Comparison of ENCODE assay signal across 9 cellular contexts in the genomic region with DNA sequence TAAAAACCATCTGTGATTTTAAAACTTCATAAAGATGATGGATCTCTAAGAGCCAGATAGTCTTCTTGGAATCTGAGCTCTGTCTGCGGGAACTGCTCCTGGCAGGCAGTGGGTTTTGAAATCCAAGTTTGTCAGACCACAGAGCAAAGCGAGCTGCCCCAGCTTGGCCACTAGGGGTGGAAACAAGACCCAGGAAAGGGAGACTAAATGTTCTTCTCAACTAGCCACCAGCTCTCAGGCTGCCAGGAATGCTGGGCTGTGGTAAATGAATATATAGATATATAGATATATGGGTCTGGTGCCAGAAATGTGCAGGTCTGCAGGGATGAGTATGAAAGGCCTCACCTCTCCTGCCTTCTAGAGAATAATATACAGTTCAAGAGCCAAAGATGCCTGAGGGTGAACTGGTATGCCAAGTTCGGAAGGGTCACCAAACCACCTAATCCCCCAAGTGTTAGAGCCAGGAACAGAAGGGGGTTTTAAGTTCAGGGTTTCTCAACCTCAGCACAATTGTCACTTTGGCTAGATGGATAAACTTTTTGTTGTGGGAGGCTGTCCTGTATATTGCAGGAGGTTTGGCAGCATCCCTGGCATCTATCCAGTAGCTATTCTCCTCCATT.
DNase-seq lines count a peak whose midpoint lies in the region; ATAC-seq, FAIRE-seq and TF ChIP-seq lines count a peak whose summit lies in the region.
"Had no signal": no experiment of that assay in that cellular context is flagged by ENCODE, and none has a peak within 500 bp of the region (broad histone marks: within the 10 kb centered on the region; RNA-seq: fewer than 3 reads in every experiment).

No MANE protein-coding gene starts in this region.

- FAIRE-seq in HTR-8/SVneo (lab: Jason Lieb, UNC) (no peak), K562 (lab: Jason Lieb, UNC) (no peak), HepG2 (lab: Jason Lieb, UNC) (peak; percentile 12)

- TF ChIP-seq EP300 in K562 (IDR thresholded peaks at IDR 0.05; ENCODE audit: low read length) (no peak), HepG2 (IDR thresholded peaks at IDR 0.05; ENCODE audit: low read depth in 2 of 2, low read length in 2 of 2) (no peak), HepG2 (CRISPR knock-in tag; IDR thresholded peaks at IDR 0.05; ENCODE audit: borderline replicate concordance) (no peak)

- no peaks in the 10 kb centered on the region for H3K4me1 Mint-ChIP-seq in activated T-helper 17 cell treated with anti-CD3 and anti-CD28 coated beads, Interleukin-2, amount 50 U/mL, for 72 hours

- intact Hi-C loops in K562 (cut with micrococcal nuclease) (no loop called here), HepG2 (cut with micrococcal nuclease; ENCODE audit: unreplicated experiment) (no loop called here)

- TF ChIP-seq CTCF in AG09309 (IDR thresholded peaks at IDR 0.05; ENCODE audit: control insufficient read depth, insufficient read depth, low read depth, low read length, missing control alignments) (peak; percentile 82), K562 (IDR thresholded peaks at IDR 0.05 in 2 of 3, conservative IDR thresholded peaks at IDR 0.05 in 1 of 3; ENCODE audit: insufficient read depth in 2 of 3, low read depth in 1 of 3, low read length in 3 of 3) (peak; percentile 24 to 48 (median 43); a peak in 5 of 6 replicates), HepG2 (CRISPR knock-in tag; IDR thresholded peaks at IDR 0.05) (peak; percentile 29; the same call in 1 of the 2 replicates)

- H3K27me3 ChIP-seq in K562 (ENCODE audit: control insufficient read depth in 2 of 2, insufficient read depth in 2 of 2, low read length in 2 of 2) (peaks cover 2 to 5% of the 10 kb centered on the region in 2 experiments; a peak in 3 of 5 replicates), HepG2 (ENCODE audit: control insufficient read depth in 1 of 2, insufficient read depth in 2 of 2, low read length in 2 of 2) (no peaks in the 10 kb centered on the region)

- no peak overlapping the region for H3K27ac ChIP-seq in K562 (ENCODE audit: extremely low read depth, low read depth, low read length)
- no peak overlapping the region for H3K27ac ChIP-seq in HepG2 (ENCODE audit: extremely low read length, insufficient read depth, low read length)

- POLR2A ChIA-PET in K562 (lab: Yijun Ruan, JAX) = interaction anchor here (0.6 kb wide), 1 partner anchor 420 kb away, joined by 3 read pairs; no protein-coding TSS in a partner anchor
- POLR2A ChIA-PET in HepG2 (lab: Yijun Ruan, JAX) = no interaction called here

- ATAC-seq in K562 (peak; percentile 72), HepG2 (peak; percentile 79)
- no peak for ATAC-seq in activated T-helper 17 cell treated with anti-CD3 and anti-CD28 coated beads, Interleukin-2, amount 50 U/mL, for 72 hours (replicated peaks)
- ATAC-seq: activated CD4-positive, CD25-positive, alpha-beta regulatory T cell treated with anti-CD3 and anti-CD28 coated beads, Interleukin-2, amount 50 U/mL, for 24 hours had no signal

- H3K9me3 Mint-ChIP-seq in activated T-helper 17 cell treated with anti-CD3 and anti-CD28 coated beads, Interleukin-2, amount 50 U/mL, for 72 hours = no peaks in the 10 kb centered on the region

- CTCF ChIA-PET in K562 (lab: Yijun Ruan, JAX; ENCODE audit: low intra/inter-chr PET ratio) = interaction anchor here (1.0 kb wide), 1 partner anchor 213 kb away, joined by 3 read pairs; no protein-coding TSS in a partner anchor
- CTCF ChIA-PET in HepG2 (lab: Yijun Ruan, JAX; ENCODE audit: low intra/inter-chr PET ratio, low total read pairs) = no interaction called here

- no peaks in the 10 kb centered on the region for H3K36me3 Mint-ChIP-seq in activated T-helper 17 cell treated with anti-CD3 and anti-CD28 coated beads, Interleukin-2, amount 50 U/mL, for 72 hours (ENCODE audit: low read depth)

- no peak overlapping the region for H3K4me3 Mint-ChIP-seq in activated T-helper 17 cell treated with anti-CD3 and anti-CD28 coated beads, Interleukin-2, amount 50 U/mL, for 72 hours

- H3K79me2 ChIP-seq in K562 (ENCODE audit: control insufficient read depth, insufficient read depth, low read length) (no peaks in the 10 kb centered on the region), HepG2 (ENCODE audit: insufficient read depth, low read length) (no peaks in the 10 kb centered on the region)

- no peak overlapping the region for H3K4me3 ChIP-seq in AG09309 (ENCODE audit: control insufficient read depth, low read depth, low read length)
- no peak overlapping the region for H3K4me3 ChIP-seq in K562
- no peak overlapping the region for H3K4me3 ChIP-seq in HepG2 (replicated peaks in 1 of 3; ENCODE audit: insufficient read depth in 1 of 3, low read depth in 2 of 3, low read length in 3 of 3)

- no peaks in the 10 kb centered on the region for H4K20me1 ChIP-seq in K562 (replicated peaks; ENCODE audit: control insufficient read depth, insufficient read depth, low read length)
- H4K20me1 ChIP-seq in HepG2 (ENCODE audit: insufficient read depth, low read length) = no peaks in the 10 kb centered on the region

- in situ Hi-C loops in K562 (cut with MboI) (no loop called here), HepG2 (cut with HindIII; ENCODE audit: extremely low pct_ligation_motif_present, low pct_unique_long_range_greater_than_20kb) (no loop called here)

- BruUV-seq in K562 (replicated peaks; lab: Mats Ljungman, UMichigan) (no TSS peak), HepG2 (replicated peaks; lab: Mats Ljungman, UMichigan) (no TSS peak)

- H3K4me1 ChIP-seq in K562 (replicated peaks in 1 of 2; ENCODE audit: control insufficient read depth in 2 of 2, insufficient read depth in 2 of 2, low read length in 2 of 2) = no peaks in the 10 kb centered on the region
- no peaks in the 10 kb centered on the region for H3K4me1 ChIP-seq in HepG2 (ENCODE audit: insufficient read depth, low read length)

- WGBS in K562 (ENCODE audit: insufficient coverage, low coverage, missing lambda C conversion rate) = 0% methylated on average over 3 of the region's 3 CpGs
- WGBS in HepG2 (ENCODE audit: low lambda C conversion rate) = 23% methylated on average over 3 of the region's 3 CpGs

- TF ChIP-seq RAD21 in K562 (CRISPR knock-in tag; conservative IDR thresholded peaks at IDR 0.05 in 1 of 2, IDR thresholded peaks at IDR 0.05 in 1 of 2) = no peak
- TF ChIP-seq RAD21 in HepG2 (CRISPR knock-in tag; IDR thresholded peaks at IDR 0.05) = no peak

- no peak for TF ChIP-seq POLR2A in K562 (conservative IDR thresholded peaks at IDR 0.05)
- no peak for TF ChIP-seq POLR2A in HepG2 (IDR thresholded peaks at IDR 0.05; ENCODE audit: insufficient read depth in 1 of 2, low read depth in 2 of 2, low read length in 2 of 2)

- H3K27ac Mint-ChIP-seq in activated T-helper 17 cell treated with anti-CD3 and anti-CD28 coated beads, Interleukin-2, amount 50 U/mL, for 72 hours = no peak overlapping the region

- no peaks in the 10 kb centered on the region for H3K36me3 ChIP-seq in K562 (ENCODE audit: control insufficient read depth, insufficient read depth, low read length)
- no peaks in the 10 kb centered on the region for H3K36me3 ChIP-seq in HepG2 (replicated peaks in 1 of 2; ENCODE audit: control insufficient read depth in 1 of 2, insufficient read depth in 2 of 2, low read length in 2 of 2)

- H3K9me1 ChIP-seq in K562 (ENCODE audit: control insufficient read depth, insufficient read depth, low read length) = no peaks in the 10 kb centered on the region

- H3K9me3 ChIP-seq in K562 (replicated peaks; ENCODE audit: control insufficient read depth, insufficient read depth, low read depth, low read length) (no peaks in the 10 kb centered on the region), HepG2 (ENCODE audit: low read length) (no peaks in the 10 kb centered on the region)

- H3K9ac ChIP-seq in K562 (ENCODE audit: insufficient read depth in 1 of 2, low read depth in 2 of 2, low read length in 2 of 2) = no peak overlapping the region
- H3K9ac ChIP-seq in HepG2 (ENCODE audit: insufficient read depth, low read depth, low read length) = no peak overlapping the region

- H3K27me3 Mint-ChIP-seq in activated T-helper 17 cell treated with anti-CD3 and anti-CD28 coated beads, Interleukin-2, amount 50 U/mL, for 72 hours = peaks cover 7% of the 10 kb centered on the region

- DNase-seq in AG09309 (ENCODE audit: low read depth) = peak; percentile 68
- DNase-seq in HTR-8/SVneo (ENCODE audit: insufficient read length, low spot score) = peak; percentile 52
- DNase-seq in K562 (ENCODE audit: extremely low read depth in 1 of 4, low spot score in 3 of 4) = peak in 3 of 4 experiments; percentile 13 to 30 (median 26)
- peak; percentile 8 for DNase-seq in HepG2 (ENCODE audit: low spot score)
- DNase-seq in stimulated activated CD4-positive, alpha-beta T cell treated with anti-CD3 and anti-CD28 coated beads, Interleukin-12 subunit alpha, Interleukin-12 subunit beta, amount 100 ng/mL, for 4 hours = no peak
- DNase-seq in activated CD4-positive, alpha-beta T cell treated with anti-CD3 and anti-CD28 coated beads, Interleukin-2, amount 50 U/mL, for 1 hour = no peak
- DNase-seq in stimulated activated CD4-positive, alpha-beta T cell treated with anti-CD3 and anti-CD28 coated beads, Interleukin-15, amount 100 ng/mL, for 24 hours = no peak

- no peak overlapping the region for H2AFZ ChIP-seq in K562 (ENCODE audit: low read depth, low read length)
- H2AFZ ChIP-seq in HepG2 (ENCODE audit: low read length) = no peak overlapping the region

- H3K4me2 ChIP-seq in K562 (ENCODE audit: insufficient read depth, low read length) (no peak overlapping the region), HepG2 (ENCODE audit: low read depth, low read length) (no peak overlapping the region)

TF ChIP-seq in K562, 482 proteins besides CTCF, POLR2A, EP300 and RAD21 (continues in another document):
- TF ChIP-seq ZFPM2 (CRISPR knock-in tag; IDR thresholded peaks at IDR 0.05) = no peak
- TF ChIP-seq ZNF644 (tag; IDR thresholded peaks at IDR 0.05; ENCODE audit: low read depth) = no peak
- TF ChIP-seq NONO (IDR thresholded peaks at IDR 0.05; ENCODE audit: low read depth in 2 of 2, low read length in 1 of 2) = no peak
- TF ChIP-seq ZNF140 (CRISPR knock-in tag; IDR thresholded peaks at IDR 0.05) = no peak
- no peak for TF ChIP-seq IFI16 (CRISPR knock-in tag; IDR thresholded peaks at IDR 0.05)
- no peak for TF ChIP-seq MTA1 (IDR thresholded peaks at IDR 0.05; ENCODE audit: borderline replicate concordance)
- TF ChIP-seq HSF4 (CRISPR knock-in tag; IDR thresholded peaks at IDR 0.05; ENCODE audit: borderline replicate concordance) = no peak
- no peak for TF ChIP-seq RFX5 (IDR thresholded peaks at IDR 0.05; ENCODE audit: low read depth, low read length)

TF ChIP-seq in HepG2, 621 proteins besides CTCF, POLR2A, EP300 and RAD21 (continues in another document):
- 0 out of 2 replicates have a peak, but pooled peaks have one; percentile 10 for TF ChIP-seq STAG1 (CRISPR knock-in tag; IDR thresholded peaks at IDR 0.05)

Comparison
In these comparisons a context has a peak if more than half of its experiments do, and no peak if none do; other contexts are left out.
1. DNase-seq: peak in AG09309 (single experiment), HTR-8/SVneo (single experiment), K562 (3 of 4) and HepG2 (single experiment); none in stimulated activated CD4-positive, alpha-beta T cell treated with anti-CD3 and anti-CD28 coated beads, Interleukin-12 subunit alpha, Interleukin-12 subunit beta, amount 100 ng/mL, for 4 hours (single experiment), activated CD4-positive, alpha-beta T cell treated with anti-CD3 and anti-CD28 coated beads, Interleukin-2, amount 50 U/mL, for 1 hour (single experiment) and stimulated activated CD4-positive, alpha-beta T cell treated with anti-CD3 and anti-CD28 coated beads, Interleukin-15, amount 100 ng/mL, for 24 hours (single experiment).
2. CTCF ChIP-seq: peak in every context shown above with its lines; median percentile 82 in AG09309; 43 in K562; 29 in HepG2.